In genomic region chr2:28030600-28030999, GRCh38 we compare ENCODE assay signal across 19 cellular contexts.
DNase-seq lines count a peak whose midpoint lies in the region; ATAC-seq and TF ChIP-seq lines count a peak whose summit lies in the region.
"Had no signal": no experiment of that assay in that cellular context is flagged by ENCODE, and none has a peak within 500 bp of the region (broad histone marks: within the 10 kb centered on the region; RNA-seq: fewer than 3 reads in every experiment).

No MANE protein-coding gene starts in this region.

- DNase-seq in dermis blood vessel endothelial cell (peak; percentile 24), fibroblast of villous mesenchyme (ENCODE audit: low read depth) (no peak), memory B cell (ENCODE audit: low spot score in 2 of 2) (no peak), aorta (peak in 1 of 2 donors; percentile 57), activated gamma-delta T cell treated with Interleukin-2 at 50 U/mL for 16 hours (no peak), NCI-H2227 treated with DMSO at 0.1 percent for 48 hours (lab: John Stamatoyannopoulos, UW) (no peak), SK-N-SH (no peak)
- DNase-seq: ACHN, AML-193, MV-4-11, NCI-H1694 treated with DMSO at 0.1 percent for 48 hours, NCI-H2107, NCI-H524 treated with DMSO at 0.1 percent for 48 hours, PC-9, SJCRH30 had no signal

- no peaks in the 10 kb centered on the region for H3F3A ChIP-seq in SK-N-SH (replicated peaks; ENCODE audit: insufficient read depth)

- no peaks in the 10 kb centered on the region for H4K20me1 ChIP-seq in SK-N-SH (ENCODE audit: insufficient read depth)

- H3K4me3 Mint-ChIP-seq in memory B cell: no peak overlapping the region
- H3K4me3 Mint-ChIP-seq: GM23338 had no signal

- H3K27ac Mint-ChIP-seq in memory B cell: peak overlapping the region; percentile 12
- H3K27ac Mint-ChIP-seq: GM23338 had no signal

- H3K9me3 Mint-ChIP-seq in memory B cell: peaks cover 2% of the 10 kb centered on the region
- H3K9me3 Mint-ChIP-seq: GM23338 had no signal

- H3K36me3 ChIP-seq in aorta (ENCODE audit: control insufficient read depth in 1 of 2, insufficient read depth in 2 of 2, low read length in 1 of 2): no peaks in the 10 kb centered on the region
- H3K36me3 ChIP-seq in SK-N-SH (replicated peaks in 1 of 2; ENCODE audit: control insufficient read depth in 1 of 2, insufficient read depth in 2 of 2, low read length in 1 of 2): peaks cover 0 to 8% of the 10 kb centered on the region in 2 experiments
- H3K36me3 ChIP-seq: SJCRH30 had no signal

- H3K9me3 ChIP-seq in aorta (ENCODE audit: control insufficient read depth, low read length) (no peaks in the 10 kb centered on the region), SK-N-SH (no peaks in the 10 kb centered on the region)
- H3K9me3 ChIP-seq: SJCRH30 had no signal

- no peaks in the 10 kb centered on the region for H3K27me3 Mint-ChIP-seq in memory B cell

- peaks cover 36% of the 10 kb centered on the region for H3K36me3 Mint-ChIP-seq in memory B cell

- 7 to 12% methylated on average over 2 of the region's 2 CpGs for WGBS in aorta, 2 donors
- 86% methylated on average over 2 of the region's 2 CpGs for WGBS in SK-N-SH (ENCODE audit: low lambda C conversion rate)

- H3K4me1 Mint-ChIP-seq in memory B cell: no peaks in the 10 kb centered on the region

- TF ChIP-seq CTCF in fibroblast of villous mesenchyme (IDR thresholded peaks at IDR 0.05; ENCODE audit: insufficient read depth, low read depth, low read length) (peak; percentile 2), SK-N-SH (IDR thresholded peaks at IDR 0.05) (no peak)

- H3K27me3 ChIP-seq in aorta (ENCODE audit: control insufficient read depth in 1 of 2, insufficient read depth in 2 of 2, low read length in 1 of 2): no peaks in the 10 kb centered on the region
- no peaks in the 10 kb centered on the region for H3K27me3 ChIP-seq in SK-N-SH (ENCODE audit: insufficient read depth)
- H3K27me3 ChIP-seq: SJCRH30 had no signal

- H2AFZ ChIP-seq in SK-N-SH (ENCODE audit: low read depth): no peak overlapping the region
- H2AFZ ChIP-seq: GM23338, PC-9 had no signal

- no peak overlapping the region for H3K4me2 ChIP-seq in SK-N-SH
- H3K4me2 ChIP-seq: GM23338, PC-9 had no signal

- ATAC-seq in memory B cell (ENCODE audit: low read depth) (no peak), aorta (ENCODE audit: low FRiP score) (peak; percentile 67)
- ATAC-seq: GM23338, K562 had no signal

- TF ChIP-seq EP300 in SK-N-SH (IDR thresholded peaks at IDR 0.05; ENCODE audit: borderline replicate concordance in 1 of 2, low read depth in 1 of 2, low read length in 1 of 2): no peak

- H3K9me2 ChIP-seq in SK-N-SH: no peaks in the 10 kb centered on the region

- H3K4me3 ChIP-seq in fibroblast of villous mesenchyme (ENCODE audit: low read depth, low read length) (no peak overlapping the region), aorta (ENCODE audit: low read length in 2 of 2) (no peak overlapping the region), SK-N-SH (ENCODE audit: low read depth in 2 of 2, low read length in 1 of 2) (no peak overlapping the region)
- H3K4me3 ChIP-seq: GM23338, K562, PC-9, SJCRH30 had no signal

- H3K27ac ChIP-seq in aorta (ENCODE audit: low read depth in 1 of 2, low read length in 2 of 2) (peak overlapping the region in 1 of 2 donors; percentile 57), SK-N-SH (ENCODE audit: low read depth in 2 of 2, low read length in 1 of 2) (no peak overlapping the region)
- H3K27ac ChIP-seq: C4-2B, PC-9, RWPE1, SJCRH30 had no signal

- POLR2A ChIA-PET in SK-N-SH (lab: Yijun Ruan, JAX): no interaction called here

- no peak overlapping the region for H3K9ac ChIP-seq in SK-N-SH

- peaks cover 2 to 4% of the 10 kb centered on the region in 2 donors for H3K4me1 ChIP-seq in aorta (ENCODE audit: control insufficient read depth in 1 of 2, insufficient read depth in 2 of 2, low read length in 2 of 2)
- H3K4me1 ChIP-seq in SK-N-SH (ENCODE audit: control insufficient read depth in 1 of 2, insufficient read depth in 2 of 2, low read depth in 1 of 2, low read length in 1 of 2): no peaks in the 10 kb centered on the region

- intact Hi-C loops in aorta (cut with DNase I): no loop called here

- CTCF ChIA-PET in SK-N-SH (lab: Yijun Ruan, JAX): interaction anchor here (1.1 to 1.2 kb wide), 2 partner anchors 86 to 308 kb away, joined by 3 read pairs; no protein-coding TSS in a partner anchor

- H3K79me2 ChIP-seq in SK-N-SH (ENCODE audit: insufficient read depth): no peaks in the 10 kb centered on the region

- TF ChIP-seq RAD21 in SK-N-SH (IDR thresholded peaks at IDR 0.05; ENCODE audit: low read length): no peak

TF ChIP-seq in SK-N-SH, 30 proteins besides CTCF, POLR2A, EP300 and RAD21:
- TF ChIP-seq TCF12 (IDR thresholded peaks at IDR 0.05): no peak
- no peak for TF ChIP-seq MXI1 (IDR thresholded peaks at IDR 0.05; ENCODE audit: low read depth, low read length)
- TF ChIP-seq, protein P1, sequence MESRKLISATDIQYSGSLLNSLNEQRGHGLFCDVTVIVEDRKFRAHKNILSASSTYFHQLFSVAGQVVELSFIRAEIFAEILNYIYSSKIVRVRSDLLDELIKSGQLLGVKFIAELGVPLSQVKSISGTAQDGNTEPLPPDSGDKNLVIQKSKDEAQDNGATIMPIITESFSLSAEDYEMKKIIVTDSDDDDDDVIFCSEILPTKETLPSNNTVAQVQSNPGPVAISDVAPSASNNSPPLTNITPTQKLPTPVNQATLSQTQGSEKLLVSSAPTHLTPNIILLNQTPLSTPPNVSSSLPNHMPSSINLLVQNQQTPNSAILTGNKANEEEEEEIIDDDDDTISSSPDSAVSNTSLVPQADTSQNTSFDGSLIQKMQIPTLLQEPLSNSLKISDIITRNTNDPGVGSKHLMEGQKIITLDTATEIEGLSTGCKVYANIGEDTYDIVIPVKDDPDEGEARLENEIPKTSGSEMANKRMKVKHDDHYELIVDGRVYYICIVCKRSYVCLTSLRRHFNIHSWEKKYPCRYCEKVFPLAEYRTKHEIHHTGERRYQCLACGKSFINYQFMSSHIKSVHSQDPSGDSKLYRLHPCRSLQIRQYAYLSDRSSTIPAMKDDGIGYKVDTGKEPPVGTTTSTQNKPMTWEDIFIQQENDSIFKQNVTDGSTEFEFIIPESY (IDR thresholded peaks at IDR 0.05; ENCODE audit: borderline replicate concordance, low read depth): no peak
- no peak for TF ChIP-seq REST (IDR thresholded peaks at IDR 0.05; ENCODE audit: low read depth, low read length)
- TF ChIP-seq SMC3 (IDR thresholded peaks at IDR 0.05; ENCODE audit: low read depth, low read length): no peak
- no peak for TF ChIP-seq GABPA (IDR thresholded peaks at IDR 0.05; ENCODE audit: low read depth)
- no peak for TF ChIP-seq SIN3A (IDR thresholded peaks at IDR 0.05; ENCODE audit: borderline replicate concordance, low read depth, low read length)
- TF ChIP-seq YY1 (IDR thresholded peaks at IDR 0.05; ENCODE audit: low read depth): no peak
- TF ChIP-seq JUND (IDR thresholded peaks at IDR 0.05): no peak
- TF ChIP-seq, protein P2, sequence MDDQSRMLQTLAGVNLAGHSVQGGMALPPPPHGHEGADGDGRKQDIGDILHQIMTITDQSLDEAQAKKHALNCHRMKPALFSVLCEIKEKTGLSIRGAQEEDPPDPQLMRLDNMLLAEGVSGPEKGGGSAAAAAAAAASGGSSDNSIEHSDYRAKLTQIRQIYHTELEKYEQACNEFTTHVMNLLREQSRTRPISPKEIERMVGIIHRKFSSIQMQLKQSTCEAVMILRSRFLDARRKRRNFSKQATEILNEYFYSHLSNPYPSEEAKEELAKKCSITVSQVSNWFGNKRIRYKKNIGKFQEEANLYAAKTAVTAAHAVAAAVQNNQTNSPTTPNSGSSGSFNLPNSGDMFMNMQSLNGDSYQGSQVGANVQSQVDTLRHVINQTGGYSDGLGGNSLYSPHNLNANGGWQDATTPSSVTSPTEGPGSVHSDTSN (IDR thresholded peaks at IDR 0.05): no peak
